In genomic region chr2:224884188-224884587, GRCh38 we compare ENCODE assay signal across 15 cellular contexts.
DNase-seq lines count a peak whose midpoint lies in the region; ATAC-seq and TF ChIP-seq lines count a peak whose summit lies in the region.
"Had no signal": no experiment of that assay in that cellular context is flagged by ENCODE, and none has a peak within 500 bp of the region (broad histone marks: within the 10 kb centered on the region; RNA-seq: fewer than 3 reads in every experiment).

No MANE protein-coding gene starts in this region.

- no peak overlapping the region for H3K4me3 Mint-ChIP-seq in MCF 10A (ENCODE audit: unreplicated experiment)
- H3K4me3 Mint-ChIP-seq: GM23338 had no signal

- no peaks in the 10 kb centered on the region for H3K9me3 ChIP-seq in breast epithelium
- no peaks in the 10 kb centered on the region for H3K9me3 ChIP-seq in vagina
- H3K9me3 ChIP-seq in SJCRH30 (replicated peaks) = no peaks in the 10 kb centered on the region
- H3K9me3 ChIP-seq: BLaER1, thoracic aorta had no signal

- ATAC-seq in HG02852 (IDR thresholded peaks at IDR 0.05; ENCODE audit: unreplicated experiment) = no peak
- ATAC-seq: GM23338, K562 had no signal

- peaks cover 48% of the 10 kb centered on the region for H3K4me1 Mint-ChIP-seq in MCF 10A (ENCODE audit: insufficient read depth, unreplicated experiment)

- POLR2A ChIA-PET in MCF 10A (lab: Yijun Ruan, JAX) (interaction anchor here (1.0 to 5.9 kb wide), 11 partner anchors 12 to 120 kb away, joined by 3 to 67 read pairs (median 6); no protein-coding TSS in a partner anchor), RWPE1 (lab: Yijun Ruan, JAX; ENCODE audit: low non-redundant PET) (interaction anchor here (0.6 kb wide), 1 partner anchor 131 kb away, joined by 3 read pairs; no protein-coding TSS in a partner anchor)

- H3K4me3 ChIP-seq in breast epithelium (no peak overlapping the region), fibroblast of villous mesenchyme (ENCODE audit: low read depth, low read length) (no peak overlapping the region), vagina (no peak overlapping the region), SJCRH30 (no peak overlapping the region)
- H3K4me3 ChIP-seq: BLaER1, GM23338, K562, thoracic aorta had no signal

- H3K27me3 Mint-ChIP-seq in MCF 10A (ENCODE audit: insufficient read depth, unreplicated experiment) = no peaks in the 10 kb centered on the region

- TF ChIP-seq POLR2A in breast epithelium (IDR thresholded peaks at IDR 0.05) = no peak
- TF ChIP-seq POLR2A in vagina (IDR thresholded peaks at IDR 0.05) = no peak

- CTCF ChIA-PET in MCF 10A (lab: Yijun Ruan, JAX) (interaction anchor here (1.5 to 1.8 kb wide), 4 partner anchors 25 to 120 kb away, joined by 4 to 5 read pairs (median 4); no protein-coding TSS in a partner anchor), RWPE1 (lab: Yijun Ruan, JAX) (no interaction called here)

- no peak overlapping the region for H3K27ac Mint-ChIP-seq in MCF 10A (ENCODE audit: low read depth, unreplicated experiment)
- H3K27ac Mint-ChIP-seq: GM23338 had no signal

- BruUV-seq in MCF 10A (replicated peaks; lab: Mats Ljungman, UMichigan) = no TSS peak

- H3K27ac ChIP-seq in breast epithelium (no peak overlapping the region), RWPE1 (no peak overlapping the region), vagina (peak overlapping the region; percentile 2), SJCRH30 (no peak overlapping the region)
- H3K27ac ChIP-seq: BLaER1 had no signal

- H3K27me3 ChIP-seq in breast epithelium = no peaks in the 10 kb centered on the region
- no peaks in the 10 kb centered on the region for H3K27me3 ChIP-seq in vagina
- no peaks in the 10 kb centered on the region for H3K27me3 ChIP-seq in SJCRH30
- H3K27me3 ChIP-seq: BLaER1 had no signal

- DNase-seq in MCF 10A (ENCODE audit: unreplicated experiment) (peak; percentile 97), breast epithelium (ENCODE audit: low spot score in 2 of 2) (no peak), RWPE1 (ENCODE audit: low spot score) (peak; percentile 6), fibroblast of villous mesenchyme (ENCODE audit: low read depth) (peak; percentile 80), vagina (ENCODE audit: extremely low spot score in 2 of 2) (no peak), SJCRH30 (no peak), COLO668 (lab: John Stamatoyannopoulos, UW; ENCODE audit: unreplicated experiment) (no peak)
- DNase-seq: cortex of kidney, midbrain, Right ventricle myocardium superior had no signal

- H3K36me3 ChIP-seq in breast epithelium = no peaks in the 10 kb centered on the region
- no peaks in the 10 kb centered on the region for H3K36me3 ChIP-seq in vagina
- H3K36me3 ChIP-seq in SJCRH30 = no peaks in the 10 kb centered on the region; the same call in 1 of the 2 replicates
- H3K36me3 ChIP-seq: thoracic aorta had no signal

- no peak for TF ChIP-seq CTCF in MCF 10A (IDR thresholded peaks at IDR 0.05; ENCODE audit: unreplicated experiment)
- no peak for TF ChIP-seq CTCF in breast epithelium (IDR thresholded peaks at IDR 0.05)
- no peak for TF ChIP-seq CTCF in RWPE1 (conservative IDR thresholded peaks at IDR 0.05; ENCODE audit: low read depth)
- no peak for TF ChIP-seq CTCF in fibroblast of villous mesenchyme (IDR thresholded peaks at IDR 0.05; ENCODE audit: insufficient read depth, low read depth, low read length)
- no peak for TF ChIP-seq CTCF in vagina (IDR thresholded peaks at IDR 0.05)

- peaks cover under 1% of the 10 kb centered on the region for H3K36me3 Mint-ChIP-seq in MCF 10A (ENCODE audit: insufficient read depth, unreplicated experiment)

- H3K4me1 ChIP-seq in breast epithelium (no peaks in the 10 kb centered on the region), vagina (peaks cover 24% of the 10 kb centered on the region), SJCRH30 (no peaks in the 10 kb centered on the region)

- H3K9me3 Mint-ChIP-seq in MCF 10A (ENCODE audit: unreplicated experiment) = no peaks in the 10 kb centered on the region

- intact Hi-C loops in MCF 10A (cut with micrococcal nuclease) (no loop called here), breast epithelium (cut with DNase I; ENCODE audit: low total_unique reads) (no loop called here), vagina (cut with DNase I) (no loop called here)

Comparison
In these comparisons a context has a peak if more than half of its experiments do, and no peak if none do; other contexts are left out.
1. DNase-seq: peak in MCF 10A (single experiment), RWPE1 (single experiment) and fibroblast of villous mesenchyme (single experiment); none in breast epithelium (0 of 2), vagina (0 of 2), SJCRH30 (0 of 2) and COLO668 (single experiment).